Comparison of ENCODE assay signal across 7 cellular contexts in genomic region chr20:17558154-17558940, GRCh38.
DNase-seq lines count a peak whose midpoint lies in the region; ATAC-seq lines count a peak whose summit lies in the region.

No MANE protein-coding gene starts in this region.

- H3K9me3 Mint-ChIP-seq in stimulated activated naive CD8-positive, alpha-beta T cell treated with anti-CD3 and anti-CD28 coated beads, Interleukin-15, Interleukin-2, amounts not matched to agents 100 ng/mL and 50 ng/mL, for 24 hours = no peaks in the 10 kb centered on the region

- DNase-seq in GM04503 (ENCODE audit: low read depth) (peak; percentile 92), NCI-H446 treated with DMSO at 0.1 percent for 48 hours (lab: John Stamatoyannopoulos, UW) (peak; percentile 57), iPS-NIHi7 (ENCODE audit: extremely low spot score) (peak; percentile 69), inferior parietal cortex (ENCODE audit: extremely low spot score) (no peak)

- H3K4me3 Mint-ChIP-seq in stimulated activated naive CD8-positive, alpha-beta T cell treated with anti-CD3 and anti-CD28 coated beads, Interleukin-15, Interleukin-2, amounts not matched to agents 100 ng/mL and 50 ng/mL, for 24 hours = peak overlapping the region; percentile 71

- H3K36me3 Mint-ChIP-seq in stimulated activated naive CD8-positive, alpha-beta T cell treated with anti-CD3 and anti-CD28 coated beads, Interleukin-15, Interleukin-2, amounts not matched to agents 100 ng/mL and 50 ng/mL, for 24 hours (ENCODE audit: low read depth) = no peaks in the 10 kb centered on the region

- H3K4me1 Mint-ChIP-seq in stimulated activated naive CD8-positive, alpha-beta T cell treated with anti-CD3 and anti-CD28 coated beads, Interleukin-15, Interleukin-2, amounts not matched to agents 100 ng/mL and 50 ng/mL, for 24 hours (ENCODE audit: low read depth) = peaks cover 47% of the 10 kb centered on the region

- peak overlapping the region; percentile 69 for H3K27ac ChIP-seq in angular gyrus (ENCODE audit: low read depth, low read length)

- H3K27me3 Mint-ChIP-seq in stimulated activated naive CD8-positive, alpha-beta T cell treated with anti-CD3 and anti-CD28 coated beads, Interleukin-15, Interleukin-2, amounts not matched to agents 100 ng/mL and 50 ng/mL, for 24 hours = peaks cover 3% of the 10 kb centered on the region

- ATAC-seq in HG02970 (IDR thresholded peaks at IDR 0.05; ENCODE audit: low FRiP score, unreplicated experiment) = no peak

- peak overlapping the region; percentile 93 for H3K27ac Mint-ChIP-seq in stimulated activated naive CD8-positive, alpha-beta T cell treated with anti-CD3 and anti-CD28 coated beads, Interleukin-15, Interleukin-2, amounts not matched to agents 100 ng/mL and 50 ng/mL, for 24 hours
